Comparison of ENCODE assay signal across 1 cellular context in genomic region chr2:239932881-239933735, GRCh38.
TF ChIP-seq lines count a peak whose summit lies in the region.

No MANE protein-coding gene starts in this region.

TF ChIP-seq in H1, 55 proteins besides CTCF, POLR2A, EP300 and RAD21 (continued from another document):
- no peak for TF ChIP-seq RXRA (IDR thresholded peaks at IDR 0.05; ENCODE audit: insufficient read depth, low read depth, low read length)
- TF ChIP-seq ASH2L (IDR thresholded peaks at IDR 0.05; ENCODE audit: low read length) = no peak
- no peak for TF ChIP-seq NRF1 (IDR thresholded peaks at IDR 0.05; ENCODE audit: low read depth, low read length)
- no peak for TF ChIP-seq EGR1 (IDR thresholded peaks at IDR 0.05; ENCODE audit: borderline replicate concordance, low read depth, low read length)
- TF ChIP-seq CBX8 (IDR thresholded peaks at IDR 0.05; ENCODE audit: borderline replicate concordance, low read depth, low read length) = no peak
- TF ChIP-seq RBBP5 (IDR thresholded peaks at IDR 0.05; ENCODE audit: borderline replicate concordance, low read depth, low read length) = no peak
- TF ChIP-seq CREB1 (IDR thresholded peaks at IDR 0.05) = no peak
- TF ChIP-seq ATF2 (IDR thresholded peaks at IDR 0.05; ENCODE audit: low read length) = no peak
TF ChIP-seq in H1: peak in this region for 0.
